In the genomic region with DNA sequence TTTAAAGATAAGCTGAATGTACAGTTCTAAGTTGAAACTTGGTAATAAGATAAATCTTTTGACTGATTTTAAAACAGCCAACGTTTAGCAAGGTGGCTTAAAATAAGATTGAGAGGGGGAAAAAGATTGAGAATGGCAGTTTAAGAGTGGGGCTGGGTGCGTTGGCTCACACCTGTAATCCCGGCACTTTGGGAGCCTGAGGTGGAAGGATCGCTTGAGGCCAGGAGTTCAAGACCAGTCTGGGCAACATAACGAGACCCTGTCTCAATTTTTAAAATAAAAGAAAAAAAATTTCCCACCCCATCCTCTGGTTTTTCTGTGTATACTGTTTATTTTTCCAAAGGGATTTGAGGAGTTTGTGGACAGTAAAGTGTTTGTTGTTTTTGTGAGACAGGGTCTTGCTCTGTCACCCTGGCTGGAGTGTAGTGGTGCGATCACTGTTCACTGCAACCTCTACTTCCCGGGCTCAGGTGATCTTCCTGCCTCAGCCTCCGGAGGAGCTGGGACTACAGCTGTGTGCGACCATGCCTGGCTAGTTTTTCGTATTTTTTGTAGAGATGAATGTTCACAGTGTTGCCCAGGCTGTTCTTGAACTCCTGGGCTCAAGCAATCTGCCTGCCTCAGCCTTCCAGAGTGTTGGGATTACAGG, we compare ENCODE assay signal across 9 cellular contexts. TPM values are rescaled to one million over a fixed set of nuclear protein-coding genes. Genes with fewer than 3 reads are reported as not detected.
DNase-seq lines count a peak whose midpoint lies in the region; ATAC-seq, FAIRE-seq and TF ChIP-seq lines count a peak whose summit lies in the region.
"Had no signal": no experiment of that assay in that cellular context is flagged by ENCODE, and none has a peak within 500 bp of the region (broad histone marks: within the 10 kb centered on the region; RNA-seq: fewer than 3 reads in every experiment).

No MANE protein-coding gene starts in this region.

- H3K4me3 ChIP-seq in right atrium auricular region (no peak overlapping the region), heart left ventricle (peak overlapping the region in 4 of 12 donors; percentile 64 to 89 (median 69)), GM12878 (peak overlapping the region; percentile 91), left lung (peak overlapping the region in 1 of 2 donors; percentile 71), vagina (peak overlapping the region in 1 of 2 donors; percentile 64), SJCRH30 (no peak overlapping the region)

- no peak overlapping the region for H2AFZ ChIP-seq in GM12878 (ENCODE audit: control insufficient read depth, low read depth, low read length)

- TF ChIP-seq RAD21 in GM12878 (IDR thresholded peaks at IDR 0.05; ENCODE audit: insufficient read depth, low read depth, low read length) = no peak

- no peak for DNase-seq in right atrium auricular region (ENCODE audit: low spot score)
- no peak for DNase-seq in heart left ventricle
- DNase-seq in GM12878 (ENCODE audit: low read depth, low spot score) = no peak
- DNase-seq in left lung = no peak
- no peak for DNase-seq in vagina (ENCODE audit: extremely low spot score in 2 of 2)
- DNase-seq in SJCRH30 = no peak
- DNase-seq in SIG-M5 treated with dmso at 0.1 percent for 504 hours (lab: John Stamatoyannopoulos, UW; ENCODE audit: unreplicated experiment) = no peak
- DNase-seq: NCI-H2029 treated with DMSO at 0.1 percent for 48 hours had no signal

- no peak for TF ChIP-seq CTCF in right atrium auricular region (IDR thresholded peaks at IDR 0.05)
- no peak for TF ChIP-seq CTCF in heart left ventricle (IDR thresholded peaks at IDR 0.05)
- no peak for TF ChIP-seq CTCF in GM12878 (IDR thresholded peaks at IDR 0.05 in 2 of 3, conservative IDR thresholded peaks at IDR 0.05 in 1 of 3; ENCODE audit: control insufficient read depth in 2 of 3, extremely low read depth in 1 of 3, insufficient read depth in 1 of 3, low read depth in 3 of 3, low read length in 3 of 3)
- no peak for TF ChIP-seq CTCF in left lung (IDR thresholded peaks at IDR 0.05)
- no peak for TF ChIP-seq CTCF in vagina (IDR thresholded peaks at IDR 0.05)

- no peaks in the 10 kb centered on the region for H3K9me3 ChIP-seq in right atrium auricular region
- H3K9me3 ChIP-seq in heart left ventricle = no peaks in the 10 kb centered on the region
- H3K9me3 ChIP-seq in GM12878 (replicated peaks; ENCODE audit: control insufficient read depth, insufficient read depth, low read length) = no peaks in the 10 kb centered on the region; the same call in 2 of the 3 replicates
- H3K9me3 ChIP-seq in left lung = no peaks in the 10 kb centered on the region
- H3K9me3 ChIP-seq in vagina = no peaks in the 10 kb centered on the region
- H3K9me3 ChIP-seq in SJCRH30 (replicated peaks) = no peaks in the 10 kb centered on the region

- H3K79me2 ChIP-seq in GM12878 (ENCODE audit: control insufficient read depth, insufficient read depth, low read length) = peaks cover 79% of the 10 kb centered on the region

- intact Hi-C loops in heart left ventricle (cut with DNase I) (loop anchor here in 2 of 10 donors (5.0 to 10.0 kb wide), 2 partner anchors 40 to 503 kb away; a partner anchor contains a TSS), GM12878 (cut with micrococcal nuclease; ENCODE audit: unreplicated experiment) (loop anchor here (2.0 kb wide), 1 partner anchor 39 kb away; no protein-coding TSS in a partner anchor), left lung (cut with DNase I) (no loop called here), vagina (cut with DNase I) (no loop called here)

- SMC1A ChIA-PET in GM12878 (lab: Charles Lee; ENCODE audit: uncharacterized antibody, unreplicated experiment) = interaction anchor here (0.7 to 3.9 kb wide), 12 partner anchors 10 to 87 kb away, joined by 3 to 52 read pairs (median 7); no protein-coding TSS in a partner anchor

- H3K4me2 ChIP-seq in GM12878 (ENCODE audit: control insufficient read depth, insufficient read depth) = peak overlapping the region; percentile 90

- no peak for TF ChIP-seq POLR2A in heart left ventricle (IDR thresholded peaks at IDR 0.05)
- TF ChIP-seq POLR2A in GM12878 (IDR thresholded peaks at IDR 0.05; ENCODE audit: low read depth, low read length) = no peak
- no peak for TF ChIP-seq POLR2A in vagina (IDR thresholded peaks at IDR 0.05)

- no peak for FAIRE-seq in GM12878 (lab: Jason Lieb, UNC)

- RAD21 ChIA-PET in GM12878 (lab: Charles Lee; ENCODE audit: unreplicated experiment) = interaction anchor here (0.7 to 6.7 kb wide), 10 partner anchors 14 to 118 kb away, joined by 3 to 54 read pairs (median 4); no protein-coding TSS in a partner anchor

- H3K36me3 ChIP-seq in right atrium auricular region (no peaks in the 10 kb centered on the region), heart left ventricle (no peaks in the 10 kb centered on the region), GM12878 (ENCODE audit: control insufficient read depth in 2 of 2, insufficient read depth in 2 of 2, low read length in 1 of 2) (no peaks in the 10 kb centered on the region), left lung (no peaks in the 10 kb centered on the region), vagina (no peaks in the 10 kb centered on the region), SJCRH30 (peaks cover 5% of the 10 kb centered on the region; the same call in 1 of the 2 replicates)

- H4K20me1 ChIP-seq in GM12878 (ENCODE audit: control insufficient read depth, insufficient read depth) = no peaks in the 10 kb centered on the region

- no TSS peak for BruUV-seq in GM12878 (replicated peaks; lab: Mats Ljungman, UMichigan)

- H3K27me3 ChIP-seq in right atrium auricular region (no peaks in the 10 kb centered on the region), heart left ventricle (no peaks in the 10 kb centered on the region), GM12878 (replicated peaks in 1 of 2; ENCODE audit: control insufficient read depth in 2 of 2, insufficient read depth in 2 of 2, low read length in 1 of 2) (no peaks in the 10 kb centered on the region), left lung (no peaks in the 10 kb centered on the region), vagina (no peaks in the 10 kb centered on the region), SJCRH30 (no peaks in the 10 kb centered on the region)

- H3K4me1 ChIP-seq in right atrium auricular region (peaks cover 0 to 26% of the 10 kb centered on the region in 2 donors), heart left ventricle (peaks cover 5 to 43% (median 29%) of the 10 kb centered on the region in 12 donors), GM12878 (ENCODE audit: control insufficient read depth, insufficient read depth, low read length) (peaks cover 5% of the 10 kb centered on the region), left lung (peaks cover 5 to 43% of the 10 kb centered on the region in 2 donors), vagina (peaks cover 50% of the 10 kb centered on the region), SJCRH30 (peaks cover 8% of the 10 kb centered on the region)

- in situ Hi-C loops in GM12878 (cut with MboI) = no loop called here

- no peak for TF ChIP-seq EP300 in GM12878 (IDR thresholded peaks at IDR 0.05; ENCODE audit: borderline replicate concordance in 1 of 2, control insufficient read depth in 1 of 2, low read depth in 2 of 2, low read length in 2 of 2)

- WGBS in heart left ventricle, 4 donors = 65 to 77% (median 71%) methylated on average over 10 of the region's 10 CpGs
- WGBS in GM12878 (ENCODE audit: insufficient coverage, insufficient replicate concordance, low lambda C conversion rate, missing lambda C conversion rate) = 12% methylated on average over 10 of the region's 10 CpGs

- no peak for ATAC-seq in heart left ventricle
- peak; percentile 17 for ATAC-seq in GM12878
- no peak for ATAC-seq in left lung
- no peak for ATAC-seq in activated CD4-positive, CD25-positive, alpha-beta regulatory T cell treated with anti-CD3 and anti-CD28 coated beads, Interleukin-2, amount 50 U/mL, for 24 hours

- peak overlapping the region; percentile 98 for H3K9ac ChIP-seq in GM12878 (ENCODE audit: control insufficient read depth, insufficient read depth, low read length)

- peak overlapping the region; percentile 89 to 92 for H3K27ac ChIP-seq in right atrium auricular region
- H3K27ac ChIP-seq in heart left ventricle = peak overlapping the region in 6 of 12 donors; percentile 6 to 96 (median 93)
- peak overlapping the region; percentile 99 for H3K27ac ChIP-seq in GM12878 (ENCODE audit: control insufficient read depth, insufficient read depth)
- peak overlapping the region; percentile 96 for H3K27ac ChIP-seq in left lung
- peak overlapping the region; percentile 90 for H3K27ac ChIP-seq in vagina
- H3K27ac ChIP-seq in SJCRH30 = no peak overlapping the region

- POLR2A ChIA-PET in GM12878 (lab: Charles Lee) = interaction anchor here (0.6 to 5.5 kb wide), 6 partner anchors 8 to 88 kb away, joined by 3 to 54 read pairs (median 5); no protein-coding TSS in a partner anchor

- CTCF ChIA-PET in GM12878 (lab: Yijun Ruan, JAX) = interaction anchor here (1.1 to 2.8 kb wide), 6 partner anchors 8 to 117 kb away, joined by 3 to 12 read pairs (median 4); no protein-coding TSS in a partner anchor

RNA-seq across cellular contexts. Expression of a gene that starts 3.0 kb away (rescaled TPM):
- total RNA-seq in right atrium auricular region (10 to 100 TPM; 11.6 to 13.4 TPM), heart left ventricle (10 to 100 TPM; 10.4 to 26.2 (median 18.2) TPM), GM12878 (2014; rRNA removed) (52.6 and 59.6 TPM in 2 replicates), GM12878 (2014; rRNA removed; fragmentation: Illumina TruSeq; extraction: Trizol) (69.8 and 71.0 TPM in 2 replicates), GM12878 (2021) (72.6 TPM in 2 replicates), left lung (10 to 100 TPM; 25.1 to 35.8 TPM), vagina (41.0 TPM)
- polyA plus RNA-seq in heart left ventricle (10 to 100 TPM in 1 of 2 donors, 1 to 10 TPM in 1; 3.6 to 17.5 TPM), GM12878 (2011; rRNA removed) (100 and 162 TPM in 2 replicates), GM12878 (2014; fragmentation: Illumina TruSeq; extraction: Trizol) (62.6 and 76.2 TPM in 2 replicates), GM12878 (2014; fragmentation: Nextera tagmentation; extraction: Ambion mirVana) (10 to 100 TPM; 20.6 to 23.4 TPM), GM12878 (2014; rRNA removed) (28.0 and 35.6 TPM in 2 replicates), GM12878 (2016; fragmentation: Nextera tagmentation; extraction: Ambion mirVana) (10 to 100 TPM; 47.5 to 52.5 TPM)
- 80.8 and 88.1 TPM in 2 replicates for total RNA-seq in GM12878 (2013; cell fraction: nucleolus; rRNA removed)
- polyA plus RNA-seq in GM12878 (2011; ENCODE audit: low read depth) = 24.7 TPM
- polyA plus RNA-seq in GM12878 (2011; cell fraction: cytosol; rRNA removed) = 32.0 and 38.4 TPM in 2 replicates
- 28.7 and 36.7 TPM in 2 replicates for polyA plus RNA-seq in GM12878 (2011; cell fraction: nucleus; rRNA removed)
- 24.5 and 34.8 TPM in 2 replicates for polyA plus RNA-seq in GM12878 (2012)
- 77.4 and 116 TPM in 2 replicates for polyA minus RNA-seq in GM12878 (2011; rRNA and poly(A)+ RNA removed)
- 37.0 and 41.8 TPM in 2 replicates for polyA minus RNA-seq in GM12878 (2011; cell fraction: cytosol; rRNA and poly(A)+ RNA removed)
- 19.3 and 25.4 TPM in 2 replicates for polyA minus RNA-seq in GM12878 (2011; cell fraction: nucleus; rRNA and poly(A)+ RNA removed)
- total RNA-seq in SJCRH30 (2014; rRNA removed; shearing (Covaris generic)) = 71.2 and 84.2 TPM in 2 replicates

RNA-seq across cellular contexts. Expression of a gene that starts 50.4 kb away (rescaled TPM):
- total RNA-seq in right atrium auricular region = 10 to 100 TPM in 1 of 2 donors, 1 to 10 TPM in 1; 9.0 to 10.6 TPM
- 10 to 100 TPM in 1 of 9 donors, 1 to 10 TPM in 8; 4.9 to 10.4 (median 8.3) TPM for total RNA-seq in heart left ventricle
- 10 to 100 TPM in 1 of 2 donors, 1 to 10 TPM in 1; 8.3 to 12.6 TPM for polyA plus RNA-seq in heart left ventricle
- total RNA-seq in GM12878 (2013; cell fraction: nucleolus; rRNA removed) = 71.0 and 71.5 TPM in 2 replicates
- 23.7 and 28.6 TPM in 2 replicates for total RNA-seq in GM12878 (2014; rRNA removed)
- total RNA-seq in GM12878 (2014; rRNA removed; fragmentation: Illumina TruSeq; extraction: Trizol) = 45.1 and 46.1 TPM in 2 replicates
- 23.0 and 23.6 TPM in 2 replicates for total RNA-seq in GM12878 (2021)
- 14.7 TPM for polyA plus RNA-seq in GM12878 (2011; ENCODE audit: low read depth)
- 13.6 and 15.8 TPM in 2 replicates for polyA plus RNA-seq in GM12878 (2011; rRNA removed)
- 3.6 and 4.8 TPM in 2 replicates for polyA plus RNA-seq in GM12878 (2011; cell fraction: cytosol; rRNA removed)
- polyA plus RNA-seq in GM12878 (2011; cell fraction: nucleus; rRNA removed) = 5.4 and 8.5 TPM in 2 replicates
- polyA plus RNA-seq in GM12878 (2012) = 18.5 and 23.9 TPM in 2 replicates
- 50.6 and 62.8 TPM in 2 replicates for polyA plus RNA-seq in GM12878 (2014; fragmentation: Illumina TruSeq; extraction: Trizol)
- 10 to 100 TPM; 29.5 to 35.2 TPM for polyA plus RNA-seq in GM12878 (2014; fragmentation: Nextera tagmentation; extraction: Ambion mirVana)
- 23.8 and 25.8 TPM in 2 replicates for polyA plus RNA-seq in GM12878 (2014; rRNA removed)
- polyA plus RNA-seq in GM12878 (2016; fragmentation: Nextera tagmentation; extraction: Ambion mirVana) = 10 to 100 TPM; 45.6 to 47.8 TPM
- 9.0 and 9.4 TPM in 2 replicates for polyA minus RNA-seq in GM12878 (2011; rRNA and poly(A)+ RNA removed)
- polyA minus RNA-seq in GM12878 (2011; cell fraction: cytosol; rRNA and poly(A)+ RNA removed) = 5.3 and 6.5 TPM in 2 replicates
- polyA minus RNA-seq in GM12878 (2011; cell fraction: nucleus; rRNA and poly(A)+ RNA removed) = 5.7 and 7.3 TPM in 2 replicates
- 10 to 100 TPM; 14.3 to 16.6 TPM for total RNA-seq in left lung
- total RNA-seq in vagina = 21.9 TPM
- 61.7 and 65.3 TPM in 2 replicates for total RNA-seq in SJCRH30 (2014; rRNA removed; shearing (Covaris generic))
